In the genomic region with DNA sequence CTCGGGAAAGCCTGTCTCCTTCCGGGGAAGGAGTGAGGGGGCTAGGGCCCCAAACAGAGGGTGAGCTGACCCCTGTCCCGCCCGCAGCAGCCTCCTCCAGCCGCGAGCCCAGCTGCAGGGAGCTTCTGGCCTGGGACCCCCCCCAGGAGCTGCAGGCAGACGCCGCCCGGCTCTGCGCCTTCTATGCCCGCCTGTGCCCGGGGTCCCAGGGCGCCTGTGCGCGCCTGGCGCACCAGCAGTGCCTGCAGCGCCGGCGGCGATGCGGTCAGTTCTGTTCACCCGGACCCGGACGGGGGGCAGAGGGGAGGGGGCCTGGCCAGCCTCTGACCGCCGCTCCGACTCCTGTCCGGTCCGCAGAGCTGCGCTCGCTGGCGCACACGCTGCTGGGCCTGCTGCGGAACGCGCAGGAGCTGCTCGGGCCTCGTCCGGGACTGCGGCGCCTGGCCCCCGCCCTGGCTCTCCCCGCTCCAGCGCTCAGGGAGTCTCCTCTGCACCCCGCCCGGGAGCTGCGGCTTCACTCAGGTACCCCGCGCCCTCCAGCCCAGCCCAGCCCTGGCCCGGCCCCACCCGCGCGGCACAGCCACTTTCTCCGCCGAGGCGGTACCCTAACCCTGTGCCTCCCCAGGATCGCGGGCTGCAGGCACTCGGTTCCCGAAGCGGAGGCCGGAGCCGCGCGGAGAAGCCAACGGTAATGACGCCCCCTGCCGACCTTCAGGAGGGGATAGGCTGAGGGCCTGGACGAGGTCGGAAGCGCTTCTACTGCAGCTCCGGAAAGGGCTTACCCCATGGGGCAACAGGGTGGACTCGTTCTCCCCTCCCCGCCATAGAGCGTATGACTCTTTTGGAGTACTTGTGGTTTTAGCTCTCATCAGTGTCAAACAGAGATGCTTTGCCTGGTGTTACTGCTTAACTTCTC, we compare ENCODE assay signal across 8 cellular contexts. TPM values are rescaled to one million over a fixed set of nuclear protein-coding genes. Genes with fewer than 3 reads are reported as not detected.
A peak's percentile ranks its signal among the peaks of the same experiment; 100 is the strongest.
DNase-seq lines count a peak whose midpoint lies in the region; ATAC-seq lines count a peak whose summit lies in the region.

No MANE protein-coding gene starts in this region.

- DNase-seq in NCI-H146 (lab: John Stamatoyannopoulos, UW) (peak; percentile 29), NCI-H146 treated with DMSO at 0.1 percent for 48 hours (lab: John Stamatoyannopoulos, UW; ENCODE audit: unreplicated experiment) (no peak), NCI-H460 (ENCODE audit: extremely low read depth, low read depth) (peak; percentile 70), astrocyte of the hippocampus (ENCODE audit: low read depth, low spot score) (peak; percentile 71), iPS-NIHi11 (ENCODE audit: low spot score) (peak; percentile 85), NCI-H774 (lab: John Stamatoyannopoulos, UW) (no peak)
- DNase-seq in stimulated activated effector memory CD8-positive, alpha-beta T cell treated with anti-CD3 and anti-CD28 coated beads, Interleukin-12 subunit alpha, Interleukin-12 subunit beta, amount 100 ng/mL, for 72 hours (ENCODE audit: low spot score in 2 of 2), result peak in 1 of 2 donors; percentile 59

- peak; percentile 38 for ATAC-seq in stimulated activated effector memory CD8-positive, alpha-beta T cell treated with anti-CD3 and anti-CD28 coated beads, Interleukin-12 subunit alpha, Interleukin-12 subunit beta, amount 100 ng/mL, for 72 hours
- no peak for ATAC-seq in GM21786 (IDR thresholded peaks at IDR 0.05; ENCODE audit: unreplicated experiment)

- H3K4me3 Mint-ChIP-seq in stimulated activated effector memory CD8-positive, alpha-beta T cell treated with anti-CD3 and anti-CD28 coated beads, Interleukin-12 subunit alpha, Interleukin-12 subunit beta, amount 100 ng/mL, for 72 hours, result peak overlapping the region; percentile 30

- peaks cover 21% of the 10 kb centered on the region for H3K4me1 Mint-ChIP-seq in stimulated activated effector memory CD8-positive, alpha-beta T cell treated with anti-CD3 and anti-CD28 coated beads, Interleukin-12 subunit alpha, Interleukin-12 subunit beta, amount 100 ng/mL, for 72 hours

- H3K9me3 Mint-ChIP-seq in stimulated activated effector memory CD8-positive, alpha-beta T cell treated with anti-CD3 and anti-CD28 coated beads, Interleukin-12 subunit alpha, Interleukin-12 subunit beta, amount 100 ng/mL, for 72 hours, result no peaks in the 10 kb centered on the region

- no peak overlapping the region for H3K27ac Mint-ChIP-seq in stimulated activated effector memory CD8-positive, alpha-beta T cell treated with anti-CD3 and anti-CD28 coated beads, Interleukin-12 subunit alpha, Interleukin-12 subunit beta, amount 100 ng/mL, for 72 hours

- peaks cover 5% of the 10 kb centered on the region for H3K36me3 Mint-ChIP-seq in stimulated activated effector memory CD8-positive, alpha-beta T cell treated with anti-CD3 and anti-CD28 coated beads, Interleukin-12 subunit alpha, Interleukin-12 subunit beta, amount 100 ng/mL, for 72 hours

RNA-seq across cellular contexts. Expression of a gene that starts 2.0 kb away (rescaled TPM):
- total RNA-seq in NCI-H460 (2014; rRNA removed; shearing (Covaris generic)), result 0.05 TPM in 1 of 2 replicates, not detected in the other
- polyA plus RNA-seq in NCI-H460 (2014; cell fraction: nucleus; rRNA removed), result not detected in 2 replicates

RNA-seq across cellular contexts. Expression of a gene that starts 3.8 kb away (rescaled TPM):
- total RNA-seq in NCI-H460 (2014; rRNA removed; shearing (Covaris generic)), result not detected in 2 replicates
- not detected in 2 replicates for polyA plus RNA-seq in NCI-H460 (2014; cell fraction: nucleus; rRNA removed)

RNA-seq across cellular contexts. Expression of a gene that starts 15.6 kb away (rescaled TPM):
- not detected in 2 replicates for total RNA-seq in NCI-H460 (2014; rRNA removed; shearing (Covaris generic))
- not detected in 2 replicates for polyA plus RNA-seq in NCI-H460 (2014; cell fraction: nucleus; rRNA removed)

RNA-seq across cellular contexts. Expression of a gene that starts 26.4 kb away (rescaled TPM):
- 17.6 and 17.7 TPM in 2 replicates for total RNA-seq in NCI-H460 (2014; rRNA removed; shearing (Covaris generic))
- 21.8 and 29.7 TPM in 2 replicates for polyA plus RNA-seq in NCI-H460 (2014; cell fraction: nucleus; rRNA removed)

RNA-seq across cellular contexts. Expression of a gene that starts 26.5 kb away (rescaled TPM):
- total RNA-seq in NCI-H460 (2014; rRNA removed; shearing (Covaris generic)), result 59.7 and 67.1 TPM in 2 replicates
- polyA plus RNA-seq in NCI-H460 (2014; cell fraction: nucleus; rRNA removed), result 54.0 and 58.5 TPM in 2 replicates

Comparison
In these comparisons a context has a peak if more than half of its experiments do, and no peak if none do; other contexts are left out.
1. DNase-seq: peak in NCI-H146 (single experiment), NCI-H460 (single experiment), astrocyte of the hippocampus (single experiment) and iPS-NIHi11 (single experiment); none in NCI-H146 treated with DMSO at 0.1 percent for 48 hours (single experiment) and NCI-H774 (single experiment).